Comparison of ENCODE assay signal across 12 cellular contexts in genomic region chr3:194330579-194330978, GRCh38. TPM values are rescaled to one million over a fixed set of nuclear protein-coding genes. Genes with fewer than 3 reads are reported as not detected.
A peak's percentile ranks its signal among the peaks of the same experiment; 100 is the strongest.
DNase-seq lines count a peak whose midpoint lies in the region; ATAC-seq and TF ChIP-seq lines count a peak whose summit lies in the region.
"Had no signal": no experiment of that assay in that cellular context is flagged by ENCODE, and none has a peak within 500 bp of the region (broad histone marks: within the 10 kb centered on the region; RNA-seq: fewer than 3 reads in every experiment).

No MANE protein-coding gene starts in this region.

- 0% methylated on average over 1 of the region's 4 CpGs; no CpG with 5 or more reads in 1 of the 2 experiments for WGBS in IMR-90 (ENCODE audit: extremely low coverage in 2 of 2, insufficient read length in 1 of 2), 2 experiments

- H3K27ac Mint-ChIP-seq in activated CD4-positive, alpha-beta T cell treated with anti-CD3 and anti-CD28 coated beads, Interleukin-2, amount 10 ng/mL, durations not matched to agents 7 days and 5 days: no peak overlapping the region

- 0 out of 4 replicates have a peak, but pooled peaks cover 0 to 8% of the 10 kb centered on the region in 2 experiments for H3K79me1 ChIP-seq in IMR-90 (ENCODE audit: low read depth in 1 of 2, low read length in 2 of 2)

- H3K18ac ChIP-seq in IMR-90 (ENCODE audit: low read depth, low read length): peak overlapping the region; percentile 94

- H2AFZ ChIP-seq in IMR-90 (replicated peaks; ENCODE audit: low read length, poor library complexity): peak overlapping the region; percentile 1

- TF ChIP-seq POLR2A in IMR-90 (IDR thresholded peaks at IDR 0.05; ENCODE audit: low read depth, low read length): no peak

- H3K9ac ChIP-seq in IMR-90 (ENCODE audit: low read depth, low read length): no peak overlapping the region

- H2AK9ac ChIP-seq in IMR-90 (replicated peaks; ENCODE audit: low read depth, low read length, poor library complexity): no peak overlapping the region

- H3K4me3 Mint-ChIP-seq in activated CD4-positive, alpha-beta T cell treated with anti-CD3 and anti-CD28 coated beads, Interleukin-2, amount 10 ng/mL, durations not matched to agents 7 days and 5 days: no peak overlapping the region

- peak overlapping the region; percentile 65; the same call in 1 of the 2 replicates for H3K56ac ChIP-seq in IMR-90 (ENCODE audit: extremely low read depth, insufficient read depth, low read length)

- peak overlapping the region; percentile 85 for H2BK120ac ChIP-seq in IMR-90 (ENCODE audit: low read depth, low read length)

- no peak overlapping the region for H3K4me2 ChIP-seq in IMR-90 (ENCODE audit: low read depth, low read length)

- peak overlapping the region; percentile 48 for H2BK5ac ChIP-seq in IMR-90 (ENCODE audit: low read depth, low read length, poor library complexity, severe bottlenecking)

- H3K14ac ChIP-seq in IMR-90 (replicated peaks; ENCODE audit: low read depth, low read length): peak overlapping the region; percentile 79

- peak overlapping the region; percentile 55; the same call in 1 of the 2 replicates for H3K23ac ChIP-seq in IMR-90 (ENCODE audit: low read depth, low read length)

- peak overlapping the region; percentile 88 for H4K91ac ChIP-seq in IMR-90 (ENCODE audit: insufficient read depth, low read depth, low read length)

- H3K9me1 ChIP-seq in IMR-90 (ENCODE audit: insufficient read depth, low read length): peaks cover 17% of the 10 kb centered on the region

- peak overlapping the region; percentile 92 for H2BK20ac ChIP-seq in IMR-90 (ENCODE audit: low read depth, low read length)

- dilution Hi-C loops in IMR-90 (cut with HindIII; ENCODE audit: low sequenced_read_pairs, unreplicated experiment): no loop called here

- TF ChIP-seq CTCF in IMR-90 (conservative IDR thresholded peaks at IDR 0.05; ENCODE audit: low read depth, low read length) (no peak), cardiac fibroblast (IDR thresholded peaks at IDR 0.05; ENCODE audit: low read depth, low read length) (no peak), upper lobe of right lung (IDR thresholded peaks at IDR 0.05) (no peak)

- H3K27me3 Mint-ChIP-seq in activated CD4-positive, alpha-beta T cell treated with anti-CD3 and anti-CD28 coated beads, Interleukin-2, amount 10 ng/mL, durations not matched to agents 7 days and 5 days: peaks cover 22% of the 10 kb centered on the region

- POLR2A ChIA-PET in IMR-90 (lab: Charles Lee; ENCODE audit: unreplicated experiment): no interaction called here
- POLR2A ChIA-PET in activated CD4-positive, alpha-beta T cell treated with anti-CD3 and anti-CD28 coated beads, Interleukin-2, amount 10 ng/mL, durations not matched to agents 7 days and 5 days (lab: Charles Lee): no interaction called here

- H3K4me3 ChIP-seq in IMR-90 (ENCODE audit: insufficient read depth, low read depth, low read length) (no peak overlapping the region), cardiac fibroblast (replicated peaks in 1 of 2; ENCODE audit: low read depth in 2 of 2, low read length in 2 of 2) (no peak overlapping the region), upper lobe of right lung (no peak overlapping the region)
- H3K4me3 ChIP-seq: GM12878 had no signal

- peak overlapping the region; percentile 32; the same call in 1 of the 2 replicates for H2AK5ac ChIP-seq in IMR-90 (ENCODE audit: low read depth, low read length)

- H3K36me3 ChIP-seq in IMR-90 (ENCODE audit: control insufficient read depth, insufficient read depth, low read length) (no peaks in the 10 kb centered on the region), upper lobe of right lung (no peaks in the 10 kb centered on the region)
- H3K36me3 ChIP-seq: neutrophil had no signal

- in situ Hi-C loops in IMR-90 (cut with MboI; ENCODE audit: low sequenced_read_pairs): loop anchor here (10.0 to 25.0 kb wide), 2 partner anchors 274 to 532 kb away; no protein-coding TSS in a partner anchor

- CTCF ChIA-PET in IMR-90 (lab: Yijun Ruan, JAX): interaction anchor here (0.5 to 1.0 kb wide), 3 partner anchors 13 to 501 kb away, joined by 3 to 4 read pairs (median 3); no protein-coding TSS in a partner anchor
- CTCF ChIA-PET in activated CD4-positive, alpha-beta T cell treated with anti-CD3 and anti-CD28 coated beads, Interleukin-2, amount 10 ng/mL, durations not matched to agents 7 days and 5 days (lab: Charles Lee): interaction anchor here (1.0 to 1.1 kb wide), 2 partner anchors 14 to 25 kb away, joined by 3 read pairs; no protein-coding TSS in a partner anchor

- intact Hi-C loops in IMR-90 (cut with micrococcal nuclease) (loop anchor here (5.0 kb wide), 1 partner anchor 932 kb away; no protein-coding TSS in a partner anchor), left ventricle myocardium superior (cut with micrococcal nuclease) (loop anchor here (5.0 kb wide), 1 partner anchor 82 kb away; no protein-coding TSS in a partner anchor), upper lobe of right lung (cut with DNase I) (loop anchor here (10.0 kb wide), 1 partner anchor 64 kb away; the partner anchor contains the start of gene GP5)

- H3K27me3 ChIP-seq in IMR-90 (ENCODE audit: control insufficient read depth, insufficient read depth, low read length) (no peaks in the 10 kb centered on the region), upper lobe of right lung (peaks cover 20% of the 10 kb centered on the region)

- DNase-seq in IMR-90 (peak; percentile 75), cardiac fibroblast (ENCODE audit: low read depth in 2 of 2) (peak; percentile 69 to 78), left ventricle myocardium superior (peak; percentile 83), upper lobe of right lung (no peak), OCI-M2 (lab: John Stamatoyannopoulos, UW; ENCODE audit: unreplicated experiment) (no peak)
- no peak for DNase-seq in activated CD4-positive, alpha-beta T cell treated with anti-CD3 and anti-CD28 coated beads, Interleukin-2, amount 10 ng/mL, durations not matched to agents 7 days and 5 days
- DNase-seq: anterior cingulate cortex; stimulated activated CD4-positive, alpha-beta T cell treated with anti-CD3 and anti-CD28 coated beads, Interleukin-2, amount 100 ng/mL, for 48 hours; stimulated activated naive CD4-positive, alpha-beta T cell had no signal

- ATAC-seq in IMR-90 (ENCODE audit: low read depth): peak; percentile 48
- ATAC-seq in left ventricle myocardium superior: peak; percentile 73
- peak; percentile 9 for ATAC-seq in upper lobe of right lung
- ATAC-seq in HG02571 (IDR thresholded peaks at IDR 0.05; ENCODE audit: unreplicated experiment): no peak
- ATAC-seq: GM12878 had no signal

- H4K5ac ChIP-seq in IMR-90 (ENCODE audit: low read depth, low read length): peak overlapping the region; percentile 97; the same call in 1 of the 2 replicates

- peaks cover 3% of the 10 kb centered on the region; the same call in 1 of the 2 replicates for H4K20me1 ChIP-seq in IMR-90 (ENCODE audit: insufficient read depth, low read length)

- peak overlapping the region; percentile 74 for H3K4ac ChIP-seq in IMR-90 (ENCODE audit: low read depth, low read length)

- 0 out of 3 replicates have a peak overlapping the region, but pooled peaks have one; percentile 27 for H2BK15ac ChIP-seq in IMR-90 (ENCODE audit: low read depth, low read length)

- H3K27ac ChIP-seq in IMR-90 (ENCODE audit: insufficient read depth, low read length) (peak overlapping the region; percentile 70; the same call in 1 of the 2 replicates), upper lobe of right lung (no peak overlapping the region)
- H3K27ac ChIP-seq: neutrophil had no signal

- H3K4me1 Mint-ChIP-seq in activated CD4-positive, alpha-beta T cell treated with anti-CD3 and anti-CD28 coated beads, Interleukin-2, amount 10 ng/mL, durations not matched to agents 7 days and 5 days: peaks cover 11% of the 10 kb centered on the region

- no TSS peak for BruUV-seq in IMR-90 (replicated peaks; lab: Mats Ljungman, UMichigan)

- H4K8ac ChIP-seq in IMR-90 (ENCODE audit: low read depth in 2 of 2, low read length in 2 of 2): peak overlapping the region; percentile 22 to 92; a peak in 3 of 4 replicates

- H3K9me3 ChIP-seq in IMR-90 (ENCODE audit: control insufficient read depth, insufficient read depth, low read length) (no peaks in the 10 kb centered on the region), upper lobe of right lung (no peaks in the 10 kb centered on the region)
- H3K9me3 ChIP-seq: neutrophil had no signal

- H3K9me3 Mint-ChIP-seq in activated CD4-positive, alpha-beta T cell treated with anti-CD3 and anti-CD28 coated beads, Interleukin-2, amount 10 ng/mL, durations not matched to agents 7 days and 5 days: no peaks in the 10 kb centered on the region

- no peaks in the 10 kb centered on the region for H3K36me3 Mint-ChIP-seq in activated CD4-positive, alpha-beta T cell treated with anti-CD3 and anti-CD28 coated beads, Interleukin-2, amount 10 ng/mL, durations not matched to agents 7 days and 5 days (ENCODE audit: low read depth)

- H3K4me1 ChIP-seq in IMR-90 (ENCODE audit: control insufficient read depth, insufficient read depth, low read length): peaks cover 10% of the 10 kb centered on the region
- peaks cover 10% of the 10 kb centered on the region for H3K4me1 ChIP-seq in upper lobe of right lung

- TF ChIP-seq RAD21 in IMR-90 (IDR thresholded peaks at IDR 0.05; ENCODE audit: low read length): no peak

TF ChIP-seq in IMR-90, 13 proteins besides CTCF, POLR2A, EP300 and RAD21:
- 0 out of 2 replicates have a peak, but pooled peaks have one; percentile 17 for TF ChIP-seq CEBPB (IDR thresholded peaks at IDR 0.05; ENCODE audit: low read depth, low read length)
- no peak for TF ChIP-seq MAZ (IDR thresholded peaks at IDR 0.05; ENCODE audit: borderline replicate concordance, low read depth, low read length)

RNA-seq across cellular contexts. Expression of gene CPN2, which starts 20.5 kb away (rescaled TPM):
- total RNA-seq in IMR-90 (2012; rRNA removed) (not detected in 2 replicates), left ventricle myocardium superior (0.40 TPM), upper lobe of right lung (not detected)
- polyA plus RNA-seq in IMR-90 (2012; rRNA removed): 0.07 TPM in 2 replicates
- 0.10 TPM in 1 of 2 replicates, not detected in the other for polyA plus RNA-seq in IMR-90 (2012; cell fraction: cytosol; rRNA removed)
- polyA plus RNA-seq in IMR-90 (2012; cell fraction: nucleus; rRNA removed; ENCODE audit: low replicate concordance): 0.11 and 0.21 TPM in 2 replicates
- total RNA-seq in activated CD4-positive, alpha-beta T cell treated with anti-CD3 and anti-CD28 coated beads, Interleukin-2, amount 10 ng/mL, durations not matched to agents 7 days and 5 days: not detected
- total RNA-seq: GM12878 had no signal
- polyA plus RNA-seq: GM12878 had no signal

RNA-seq across cellular contexts. Expression of gene LRRC15, which starts 39.0 kb away (rescaled TPM):
- total RNA-seq in IMR-90 (2012; rRNA removed) (2.5 and 3.3 TPM in 2 replicates), left ventricle myocardium superior (0.42 TPM), upper lobe of right lung (1.1 TPM)
- polyA plus RNA-seq in IMR-90 (2012; rRNA removed): 9.0 and 9.7 TPM in 2 replicates
- polyA plus RNA-seq in IMR-90 (2012; cell fraction: cytosol; rRNA removed): 3.9 and 6.9 TPM in 2 replicates
- 4.2 TPM in 2 replicates for polyA plus RNA-seq in IMR-90 (2012; cell fraction: nucleus; rRNA removed; ENCODE audit: low replicate concordance)
- not detected for total RNA-seq in activated CD4-positive, alpha-beta T cell treated with anti-CD3 and anti-CD28 coated beads, Interleukin-2, amount 10 ng/mL, durations not matched to agents 7 days and 5 days
- total RNA-seq: GM12878 had no signal
- polyA plus RNA-seq: GM12878 had no signal

Comparison
In these comparisons a context has a peak if more than half of its experiments do, and no peak if none do; other contexts are left out.
1. DNase-seq: peak in IMR-90 (single experiment), cardiac fibroblast (2 of 2) and left ventricle myocardium superior (single experiment); none in upper lobe of right lung (single experiment), activated CD4-positive, alpha-beta T cell treated with anti-CD3 and anti-CD28 coated beads, Interleukin-2, amount 10 ng/mL, durations not matched to agents 7 days and 5 days (single experiment) and OCI-M2 (single experiment).